In genomic region chr13:110907951-110908898, GRCh38 we compare ENCODE assay signal across 8 cellular contexts. TPM values are rescaled to one million over a fixed set of nuclear protein-coding genes. Genes with fewer than 3 reads are reported as not detected.
DNase-seq lines count a peak whose midpoint lies in the region; ATAC-seq and TF ChIP-seq lines count a peak whose summit lies in the region.

No MANE protein-coding gene starts in this region.

- H3K27ac ChIP-seq in prostate gland = peak overlapping the region; percentile 63 to 77

- no peak for TF ChIP-seq POLR2A in prostate gland (IDR thresholded peaks at IDR 0.05)

- H3K4me1 ChIP-seq in prostate gland (replicated peaks) = peaks cover 42% of the 10 kb centered on the region

- peak; percentile 97 for ATAC-seq in esophagus mucosa
- no peak for ATAC-seq in HG03097 (IDR thresholded peaks at IDR 0.05; ENCODE audit: low FRiP score, unreplicated experiment)
- no peak for ATAC-seq in HG02642 (IDR thresholded peaks at IDR 0.05; ENCODE audit: poor library complexity, unreplicated experiment)
- ATAC-seq in GM18873 (IDR thresholded peaks at IDR 0.05; ENCODE audit: low FRiP score, unreplicated experiment) = no peak

- no peak for TF ChIP-seq CTCF in prostate gland (IDR thresholded peaks at IDR 0.05)

- H3K36me3 ChIP-seq in prostate gland = no peaks in the 10 kb centered on the region

- intact Hi-C loops in prostate gland (cut with DNase I) = no loop called here

- H3K4me3 ChIP-seq in prostate gland = no peak overlapping the region

- H3K27me3 ChIP-seq in prostate gland (replicated peaks; ENCODE audit: insufficient read depth) = no peaks in the 10 kb centered on the region

- WGBS in prostate gland = 38% methylated on average over 9 of the region's 9 CpGs

- no peaks in the 10 kb centered on the region for H3K9me3 ChIP-seq in prostate gland

- DNase-seq in H4 (ENCODE audit: low spot score) (peak; percentile 65), NCI-H226 (peak; percentile 52), prostate gland (ENCODE audit: low spot score) (peak; percentile 91), NCI-H2171 treated with DMSO at 0.1 percent for 48 hours (lab: John Stamatoyannopoulos, UW) (no peak)

RNA-seq across cellular contexts. Expression of gene ANKRD10, which starts 6.6 kb away (rescaled TPM):
- 40.9 and 45.6 TPM in 2 replicates for total RNA-seq in H4 (2014; rRNA removed; shearing (Covaris generic))
- total RNA-seq in esophagus mucosa = 24.3 TPM
- 100 to 1,000 TPM in 1 of 2 donors, 10 to 100 TPM in 1; 99.9 to 155 TPM for total RNA-seq in prostate gland
